ENCODE assay signal across 13 cellular contexts in the genomic region with DNA sequence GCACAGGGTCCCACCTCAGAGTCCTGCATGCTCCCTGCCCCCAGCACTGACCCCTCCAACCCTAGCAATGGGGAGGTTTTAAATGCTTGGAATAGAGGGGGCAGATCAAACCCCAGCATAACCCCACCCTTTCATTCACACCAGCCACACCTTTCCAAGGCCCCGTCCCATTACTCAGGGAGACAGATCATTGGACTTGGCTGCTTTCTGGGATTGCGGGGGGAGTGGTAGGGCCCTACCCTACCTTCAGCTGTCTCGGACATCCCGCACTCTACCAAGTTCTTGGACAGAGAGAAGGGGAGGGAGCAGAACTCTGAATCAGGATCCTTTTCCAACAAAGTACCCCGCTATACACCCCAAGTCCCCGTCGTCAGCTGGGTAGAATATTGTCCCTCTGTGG. TPM values are rescaled to one million over a fixed set of nuclear protein-coding genes. Genes with fewer than 3 reads are reported as not detected.
A peak's percentile ranks its signal among the peaks of the same experiment; 100 is the strongest.
DNase-seq lines count a peak whose midpoint lies in the region; ATAC-seq and TF ChIP-seq lines count a peak whose summit lies in the region.
"Had no signal": no experiment of that assay in that cellular context is flagged by ENCODE, and none has a peak within 500 bp of the region (broad histone marks: within the 10 kb centered on the region; RNA-seq: fewer than 3 reads in every experiment).

No MANE protein-coding gene starts in this region.

- H4K20me1 ChIP-seq in Karpas-422 (ENCODE audit: insufficient read depth, low read depth, low read length): peaks cover 8% of the 10 kb centered on the region; the same call in 1 of the 2 replicates

- no peak for TF ChIP-seq CTCF in chondrocyte (IDR thresholded peaks at IDR 0.05)
- no peak for TF ChIP-seq CTCF in mesothelial cell of epicardium (IDR thresholded peaks at IDR 0.05; ENCODE audit: unreplicated experiment)

- peaks cover 47% of the 10 kb centered on the region for H3K4me1 Mint-ChIP-seq in chondrocyte (ENCODE audit: low read depth)
- peaks cover 25% of the 10 kb centered on the region for H3K4me1 Mint-ChIP-seq in mesothelial cell of epicardium

- no peaks in the 10 kb centered on the region for H3K79me2 ChIP-seq in Karpas-422 (ENCODE audit: low read length)

- no peaks in the 10 kb centered on the region for H3K9me3 ChIP-seq in Karpas-422 (ENCODE audit: low read length)
- H3K9me3 ChIP-seq: adrenal gland had no signal

- no peaks in the 10 kb centered on the region for H3K9me2 ChIP-seq in Karpas-422 (replicated peaks; ENCODE audit: insufficient read depth, low read length)

- H3K9me3 Mint-ChIP-seq in chondrocyte (ENCODE audit: low read depth): no peaks in the 10 kb centered on the region
- H3K9me3 Mint-ChIP-seq in mesothelial cell of epicardium: no peaks in the 10 kb centered on the region
- H3K9me3 Mint-ChIP-seq: stimulated activated naive CD8-positive, alpha-beta T cell treated with anti-CD3 and anti-CD28 coated beads, Interleukin-15, Interleukin-2, amounts not matched to agents 100 ng/mL and 50 ng/mL, for 24 hours; T-helper 2 cell treated with Interferon-gamma antibody and Interleukin-4, amounts not matched to agents 5 μg/mL and 100 μg/mL, for 36 hours had no signal

- H3K27ac Mint-ChIP-seq in chondrocyte (ENCODE audit: unreplicated experiment) (no peak overlapping the region), mesothelial cell of epicardium (no peak overlapping the region)
- H3K27ac Mint-ChIP-seq: stimulated activated naive CD8-positive, alpha-beta T cell treated with anti-CD3 and anti-CD28 coated beads, Interleukin-15, Interleukin-2, amounts not matched to agents 100 ng/mL and 50 ng/mL, for 24 hours; T-helper 2 cell treated with Interferon-gamma antibody and Interleukin-4, amounts not matched to agents 5 μg/mL and 100 μg/mL, for 36 hours had no signal

- H3K4me1 ChIP-seq in Karpas-422 (ENCODE audit: low read length): peaks cover 31% of the 10 kb centered on the region

- DNase-seq in Karpas-422 (no peak), chondrocyte (ENCODE audit: low spot score) (no peak), mesothelial cell of epicardium (ENCODE audit: low spot score in 2 of 2, unreplicated experiment in 2 of 2) (no peak), activated gamma-delta T cell (lab: John Stamatoyannopoulos, UW) (no peak), pons (ENCODE audit: low spot score) (no peak)
- DNase-seq: adrenal gland, HCEC 1CT, OCI-M1 had no signal

- H3K27me3 ChIP-seq in Karpas-422 (ENCODE audit: low read length): no peaks in the 10 kb centered on the region

- no peak overlapping the region for H2AFZ ChIP-seq in Karpas-422 (ENCODE audit: low read length)

- H3K9ac ChIP-seq in Karpas-422 (ENCODE audit: low read length): no peak overlapping the region

- H3K27me3 Mint-ChIP-seq in chondrocyte (ENCODE audit: low read depth) (peaks cover 9% of the 10 kb centered on the region), mesothelial cell of epicardium (ENCODE audit: low read depth) (peaks cover 55% of the 10 kb centered on the region)

- H3K36me3 Mint-ChIP-seq in chondrocyte (ENCODE audit: low read depth) (no peaks in the 10 kb centered on the region), mesothelial cell of epicardium (no peaks in the 10 kb centered on the region)

- H3K27ac ChIP-seq in Karpas-422 (ENCODE audit: low read length): no peak overlapping the region
- H3K27ac ChIP-seq in temporal lobe (ENCODE audit: low read depth, low read length): peak overlapping the region; percentile 85
- H3K27ac ChIP-seq: adrenal gland had no signal

- ATAC-seq in GM21423 (IDR thresholded peaks at IDR 0.05; ENCODE audit: unreplicated experiment) (no peak), HG03571 (IDR thresholded peaks at IDR 0.05; ENCODE audit: unreplicated experiment) (no peak)

- H3K4me3 Mint-ChIP-seq in chondrocyte (ENCODE audit: unreplicated experiment) (peak overlapping the region; percentile 65), mesothelial cell of epicardium (peak overlapping the region; percentile 49)
- H3K4me3 Mint-ChIP-seq: T-helper 2 cell treated with Interferon-gamma antibody and Interleukin-4, amounts not matched to agents 5 μg/mL and 100 μg/mL, for 36 hours had no signal

- peak overlapping the region; percentile 72 for H3K4me2 ChIP-seq in Karpas-422 (ENCODE audit: low read depth, low read length, poor library complexity, severe bottlenecking)

- no peaks in the 10 kb centered on the region for H3K36me3 ChIP-seq in Karpas-422 (ENCODE audit: insufficient read depth, low read length)
- H3K36me3 ChIP-seq: adrenal gland had no signal

- no peak overlapping the region for H3K4me3 ChIP-seq in Karpas-422 (ENCODE audit: low read length)

RNA-seq across cellular contexts. Expression of gene PADI2, which starts 1.0 kb away (rescaled TPM):
- total RNA-seq in Karpas-422 (2014; rRNA removed; shearing (Covaris generic); ENCODE audit: low replicate concordance): not detected in 2 replicates
- 20.9 to 74.9 TPM (median 72.6 TPM) in 3 replicates for total RNA-seq in chondrocyte
- 0.49 to 0.62 TPM (median 0.52 TPM) in 3 replicates for total RNA-seq in mesothelial cell of epicardium
- total RNA-seq in temporal lobe: 0.74 TPM

Comparison
In these comparisons a context has a peak if more than half of its experiments do, and no peak if none do; other contexts are left out.
1. RNA of gene PADI2, which starts 1.0 kb away (total RNA-seq): 20.9 to 74.9 TPM in chondrocyte; 0.74 TPM in temporal lobe (single experiment), 0.49 to 0.62 TPM in mesothelial cell of epicardium and not detected in Karpas-422; every median in the first group is over 10 times any median in the second.